17 cellular contexts compared by ENCODE assay signal in the genomic region with DNA sequence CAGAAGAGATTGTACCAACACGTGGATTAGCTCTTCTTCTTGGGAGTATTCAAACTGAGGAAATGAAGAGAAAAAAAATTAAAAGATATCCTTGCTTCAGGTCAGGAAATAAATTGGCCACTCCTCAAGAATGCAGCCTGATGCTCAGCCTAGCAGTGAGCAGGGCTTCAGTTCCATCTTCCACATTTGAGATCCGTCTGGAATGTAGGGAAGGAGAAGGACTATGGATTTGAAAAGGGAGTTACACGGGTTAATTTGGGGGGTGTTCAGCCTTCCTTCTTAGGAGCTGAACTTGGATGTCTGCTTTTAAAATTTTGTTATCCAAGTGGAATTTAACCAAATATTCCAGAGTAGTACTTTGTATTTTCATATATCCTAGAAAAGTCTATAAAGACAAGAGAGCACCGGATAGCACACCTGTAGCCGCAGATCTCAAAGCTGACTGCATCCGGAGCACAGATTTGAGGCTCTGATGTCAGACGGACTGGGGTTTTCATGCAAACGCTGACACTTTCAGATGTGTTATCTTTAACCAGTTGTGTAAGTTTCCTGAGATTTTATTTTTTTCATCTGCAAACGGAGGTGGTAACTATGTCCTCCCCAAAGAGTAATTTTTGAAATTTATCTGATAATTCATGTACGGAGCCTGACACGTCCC.
DNase-seq lines count a peak whose midpoint lies in the region; ATAC-seq and TF ChIP-seq lines count a peak whose summit lies in the region.
"Had no signal": no experiment of that assay in that cellular context is flagged by ENCODE, and none has a peak within 500 bp of the region (broad histone marks: within the 10 kb centered on the region; RNA-seq: fewer than 3 reads in every experiment).

No MANE protein-coding gene starts in this region.

- H2BK15ac ChIP-seq in IMR-90 (ENCODE audit: low read depth, low read length): peak overlapping the region; percentile 79

- POLR2A ChIA-PET in IMR-90 (lab: Charles Lee; ENCODE audit: unreplicated experiment): interaction anchor here (1.0 to 1.6 kb wide), 5 partner anchors 8 to 95 kb away, joined by 3 to 10 read pairs (median 3); no protein-coding TSS in a partner anchor

- ATAC-seq in IMR-90 (ENCODE audit: low read depth): no peak

- H3K9ac ChIP-seq in IMR-90 (ENCODE audit: low read depth, low read length): peak overlapping the region; percentile 15; the same call in 1 of the 2 replicates
- no peak overlapping the region for H3K9ac ChIP-seq in skeletal muscle satellite cell (ENCODE audit: low read depth, low read length)

- H4K8ac ChIP-seq in IMR-90 (ENCODE audit: low read depth in 2 of 2, low read length in 2 of 2): peak overlapping the region; percentile 71 to 94

- H3K27me3 ChIP-seq in IMR-90 (ENCODE audit: control insufficient read depth, insufficient read depth, low read length) (no peaks in the 10 kb centered on the region), skeletal muscle satellite cell (ENCODE audit: control insufficient read depth, insufficient read depth, low read length) (no peaks in the 10 kb centered on the region)

- peak overlapping the region; percentile 99 for H2BK20ac ChIP-seq in IMR-90 (ENCODE audit: low read depth, low read length)

- intact Hi-C loops in IMR-90 (cut with micrococcal nuclease): no loop called here

- peak overlapping the region; percentile 90 for H4K5ac ChIP-seq in IMR-90 (ENCODE audit: low read depth, low read length)

- H3K56ac ChIP-seq in IMR-90 (ENCODE audit: extremely low read depth, insufficient read depth, low read length): peak overlapping the region; percentile 90

- dilution Hi-C loops in IMR-90 (cut with HindIII; ENCODE audit: low sequenced_read_pairs, unreplicated experiment): no loop called here

- H3K4me2 ChIP-seq in IMR-90 (ENCODE audit: low read depth, low read length): no peak overlapping the region
- peak overlapping the region; percentile 33 for H3K4me2 ChIP-seq in skeletal muscle satellite cell (ENCODE audit: low read length)

- peak overlapping the region; percentile 95 for H3K14ac ChIP-seq in IMR-90 (replicated peaks; ENCODE audit: low read depth, low read length)

- peaks cover 0 to 4% (median 0%) of the 10 kb centered on the region in 6 donors for H3K9me3 Mint-ChIP-seq in immature natural killer cell
- H3K9me3 Mint-ChIP-seq: IgD-negative memory B cell had no signal

- peak; percentile 23 for DNase-seq in AG10803 (ENCODE audit: low read depth)
- DNase-seq in IMR-90: peak; percentile 41
- peak; percentile 47 for DNase-seq in fibroblast of the aortic adventitia (ENCODE audit: low read depth)
- no peak for DNase-seq in amygdala (lab: John Stamatoyannopoulos, UW)
- no peak for DNase-seq in immature natural killer cell
- DNase-seq in cerebellum (ENCODE audit: low spot score): no peak
- DNase-seq: Calu3; CD4-positive, alpha-beta memory T cell; DMS53; H9; NCI-H1417; NCI-H187 treated with DMSO at 0.1 percent for 48 hours; NCI-H446 treated with DMSO at 0.1 percent for 48 hours; NCI-H748 treated with DMSO at 0.1 percent for 48 hours had no signal

- no peaks in the 10 kb centered on the region for H3K36me3 ChIP-seq in IMR-90 (ENCODE audit: control insufficient read depth, insufficient read depth, low read length)
- no peaks in the 10 kb centered on the region for H3K36me3 ChIP-seq in skeletal muscle satellite cell (ENCODE audit: insufficient read depth, low read length)

- CTCF ChIA-PET in IMR-90 (lab: Yijun Ruan, JAX): interaction anchor here (0.8 to 2.0 kb wide), 6 partner anchors 10 to 386 kb away, joined by 3 to 7 read pairs (median 4); no protein-coding TSS in a partner anchor

- peaks cover 29 to 39% of the 10 kb centered on the region in 2 experiments; a peak in 3 of 4 replicates for H3K79me1 ChIP-seq in IMR-90 (ENCODE audit: low read depth in 1 of 2, low read length in 2 of 2)

- H3K27ac Mint-ChIP-seq in immature natural killer cell: no peak overlapping the region
- H3K27ac Mint-ChIP-seq: CD4-positive, alpha-beta memory T cell; H9; IgD-negative memory B cell had no signal

- H3K36me3 Mint-ChIP-seq in immature natural killer cell: no peaks in the 10 kb centered on the region
- H3K36me3 Mint-ChIP-seq: CD4-positive, alpha-beta memory T cell; IgD-negative memory B cell had no signal

- H2BK120ac ChIP-seq in IMR-90 (ENCODE audit: low read depth, low read length): peak overlapping the region; percentile 99

- no peak overlapping the region for H3K4me3 Mint-ChIP-seq in immature natural killer cell
- H3K4me3 Mint-ChIP-seq: CD4-positive, alpha-beta memory T cell; H9; IgD-negative memory B cell had no signal

- H3K27me3 Mint-ChIP-seq in immature natural killer cell (ENCODE audit: low read depth in 3 of 3): peaks cover 0 to 12% (median 2%) of the 10 kb centered on the region in 3 donors

- peaks cover 24% of the 10 kb centered on the region for H3K4me1 ChIP-seq in IMR-90 (ENCODE audit: control insufficient read depth, insufficient read depth, low read length)
- H3K4me1 ChIP-seq in skeletal muscle satellite cell (ENCODE audit: control insufficient read depth, insufficient read depth, low read length): peaks cover 40% of the 10 kb centered on the region

- H3K9me3 ChIP-seq in IMR-90 (ENCODE audit: control insufficient read depth, insufficient read depth, low read length): no peaks in the 10 kb centered on the region
- H3K9me3 ChIP-seq in skeletal muscle satellite cell (replicated peaks; ENCODE audit: low read length): no peaks in the 10 kb centered on the region

- peak overlapping the region; percentile 93 for H3K23ac ChIP-seq in IMR-90 (ENCODE audit: low read depth, low read length)

- H2AK5ac ChIP-seq in IMR-90 (ENCODE audit: low read depth, low read length): peak overlapping the region; percentile 92

- no peak for TF ChIP-seq RAD21 in IMR-90 (IDR thresholded peaks at IDR 0.05; ENCODE audit: low read length)

- peak overlapping the region; percentile 93 for H3K27ac ChIP-seq in IMR-90 (ENCODE audit: insufficient read depth, low read length)
- H3K27ac ChIP-seq: PC-9 had no signal

- no peaks in the 10 kb centered on the region for H4K20me1 ChIP-seq in IMR-90 (ENCODE audit: insufficient read depth, low read length)

- in situ Hi-C loops in IMR-90 (cut with MboI; ENCODE audit: low sequenced_read_pairs): no loop called here

- WGBS in IMR-90 (ENCODE audit: extremely low coverage in 2 of 2, insufficient read length in 1 of 2), 2 experiments: 88% methylated on average over 5 of the region's 11 CpGs; no CpG with 5 or more reads in 1 of the 2 experiments

- H3K4me1 Mint-ChIP-seq in immature natural killer cell: no peaks in the 10 kb centered on the region
- H3K4me1 Mint-ChIP-seq: CD4-positive, alpha-beta memory T cell; IgD-negative memory B cell had no signal

- H2BK5ac ChIP-seq in IMR-90 (ENCODE audit: low read depth, low read length, poor library complexity, severe bottlenecking): peak overlapping the region; percentile 94

- TF ChIP-seq CTCF in AG10803 (conservative IDR thresholded peaks at IDR 0.05; ENCODE audit: low read length) (no peak), IMR-90 (conservative IDR thresholded peaks at IDR 0.05; ENCODE audit: low read depth, low read length) (no peak), fibroblast of the aortic adventitia (IDR thresholded peaks at IDR 0.05; ENCODE audit: insufficient read depth, low read length) (no peak)

- no peak for TF ChIP-seq POLR2A in IMR-90 (IDR thresholded peaks at IDR 0.05; ENCODE audit: low read depth, low read length)

- no peak overlapping the region for H2AFZ ChIP-seq in IMR-90 (replicated peaks; ENCODE audit: low read length, poor library complexity)

- peaks cover 22% of the 10 kb centered on the region for H3K9me1 ChIP-seq in IMR-90 (ENCODE audit: insufficient read depth, low read length)

- H3K18ac ChIP-seq in IMR-90 (ENCODE audit: low read depth, low read length): peak overlapping the region; percentile 88

- H3K4me3 ChIP-seq in AG10803 (ENCODE audit: low read length) (no peak overlapping the region), IMR-90 (ENCODE audit: insufficient read depth, low read depth, low read length) (no peak overlapping the region), fibroblast of the aortic adventitia (ENCODE audit: low read depth, low read length) (no peak overlapping the region), skeletal muscle satellite cell (ENCODE audit: low read length) (no peak overlapping the region)
- H3K4me3 ChIP-seq: PC-9 had no signal

- BruUV-seq in IMR-90 (replicated peaks; lab: Mats Ljungman, UMichigan): no TSS peak

- H2AK9ac ChIP-seq in IMR-90 (replicated peaks; ENCODE audit: low read depth, low read length, poor library complexity): no peak overlapping the region

- H4K91ac ChIP-seq in IMR-90 (ENCODE audit: insufficient read depth, low read depth, low read length): peak overlapping the region; percentile 100

- H3K4ac ChIP-seq in IMR-90 (ENCODE audit: low read depth, low read length): peak overlapping the region; percentile 100

TF ChIP-seq in IMR-90, 13 proteins besides CTCF, POLR2A, EP300 and RAD21 (continues in another document):
- no peak for TF ChIP-seq CEBPB (IDR thresholded peaks at IDR 0.05; ENCODE audit: low read depth, low read length)
- TF ChIP-seq MAZ (IDR thresholded peaks at IDR 0.05; ENCODE audit: borderline replicate concordance, low read depth, low read length): no peak
- TF ChIP-seq BHLHE40 (IDR thresholded peaks at IDR 0.05; ENCODE audit: low read depth, low read length): no peak
- TF ChIP-seq MAFK (IDR thresholded peaks at IDR 0.05; ENCODE audit: low read depth, low read length): no peak
- TF ChIP-seq FOS (IDR thresholded peaks at IDR 0.05; ENCODE audit: low read depth, low read length): no peak
- no peak for TF ChIP-seq CHD1 (IDR thresholded peaks at IDR 0.05; ENCODE audit: low read depth, low read length)
- no peak for TF ChIP-seq RCOR1 (IDR thresholded peaks at IDR 0.05; ENCODE audit: insufficient replicate concordance, low read length)
- no peak for TF ChIP-seq RFX5 (IDR thresholded peaks at IDR 0.05; ENCODE audit: low read depth, low read length)
- TF ChIP-seq SMC3 (IDR thresholded peaks at IDR 0.05; ENCODE audit: low read depth, low read length): no peak
- no peak for TF ChIP-seq NFE2L2 (IDR thresholded peaks at IDR 0.05; ENCODE audit: low read depth, low read length)
- TF ChIP-seq, protein P1, sequence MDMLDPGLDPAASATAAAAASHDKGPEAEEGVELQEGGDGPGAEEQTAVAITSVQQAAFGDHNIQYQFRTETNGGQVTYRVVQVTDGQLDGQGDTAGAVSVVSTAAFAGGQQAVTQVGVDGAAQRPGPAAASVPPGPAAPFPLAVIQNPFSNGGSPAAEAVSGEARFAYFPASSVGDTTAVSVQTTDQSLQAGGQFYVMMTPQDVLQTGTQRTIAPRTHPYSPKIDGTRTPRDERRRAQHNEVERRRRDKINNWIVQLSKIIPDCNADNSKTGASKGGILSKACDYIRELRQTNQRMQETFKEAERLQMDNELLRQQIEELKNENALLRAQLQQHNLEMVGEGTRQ (IDR thresholded peaks at IDR 0.05; ENCODE audit: low read depth, low read length): no peak
- no peak for TF ChIP-seq MXI1 (IDR thresholded peaks at IDR 0.05; ENCODE audit: borderline replicate concordance, low read depth, low read length)

Comparison
In these comparisons a context has a peak if more than half of its experiments do, and no peak if none do; other contexts are left out.
1. DNase-seq: peak in AG10803 (single experiment), IMR-90 (single experiment) and fibroblast of the aortic adventitia (single experiment); none in amygdala (0 of 56), immature natural killer cell (0 of 3) and cerebellum (single experiment).